ENCODE assay signal across 19 cellular contexts in genomic region chr1:247406014-247406656, GRCh38. TPM values are rescaled to one million over a fixed set of nuclear protein-coding genes. Genes with fewer than 3 reads are reported as not detected.
DNase-seq lines count a peak whose midpoint lies in the region; ATAC-seq lines count a peak whose summit lies in the region.
"Had no signal": no experiment of that assay in that cellular context is flagged by ENCODE, and none has a peak within 500 bp of the region (broad histone marks: within the 10 kb centered on the region; RNA-seq: fewer than 3 reads in every experiment).

No MANE protein-coding gene starts in this region.

- no peak for ATAC-seq in activated T-cell treated with anti-CD3 and anti-CD28 coated beads, Interleukin-2, amount 50 U/mL, for 72 hours (replicated peaks in 1 of 2)
- ATAC-seq in T-helper 17 cell, result no peak
- no peak for ATAC-seq in HG02852 (IDR thresholded peaks at IDR 0.05; ENCODE audit: unreplicated experiment)

- intact Hi-C loops in CD4-positive, alpha-beta memory T cell (cut with micrococcal nuclease), result loop anchor here (2.0 to 5.0 kb wide), 2 partner anchors 15 to 474 kb away; partner anchors contain the start of gene AHCTF1

- H3K36me3 Mint-ChIP-seq in activated T-cell treated with anti-CD3 and anti-CD28 coated beads, Interleukin-2, amount 50 U/mL, for 72 hours (ENCODE audit: insufficient read depth in 2 of 2), result no peaks in the 10 kb centered on the region
- no peaks in the 10 kb centered on the region for H3K36me3 Mint-ChIP-seq in CD4-positive, alpha-beta memory T cell
- H3K36me3 Mint-ChIP-seq in T-helper 17 cell (ENCODE audit: low read depth) (no peaks in the 10 kb centered on the region), immature natural killer cell (no peaks in the 10 kb centered on the region)

- H3K27me3 ChIP-seq in CD4-positive, alpha-beta memory T cell (ENCODE audit: insufficient read depth, low read length), result no peaks in the 10 kb centered on the region
- H3K27me3 ChIP-seq: BLaER1 had no signal

- H3K9me3 ChIP-seq in CD4-positive, alpha-beta memory T cell (ENCODE audit: control insufficient read depth in 1 of 2, low read length in 2 of 2), result no peaks in the 10 kb centered on the region
- no peaks in the 10 kb centered on the region for H3K9me3 ChIP-seq in T-helper 17 cell (ENCODE audit: control insufficient read depth, low read length, poor library complexity, severe bottlenecking)
- H3K9me3 ChIP-seq: BLaER1 had no signal

- H3K4me1 Mint-ChIP-seq in activated T-cell treated with anti-CD3 and anti-CD28 coated beads, Interleukin-2, amount 50 U/mL, for 72 hours (ENCODE audit: low read depth), result peaks cover 37% of the 10 kb centered on the region
- peaks cover 29 to 46% (median 37%) of the 10 kb centered on the region in 4 donors for H3K4me1 Mint-ChIP-seq in CD4-positive, alpha-beta memory T cell
- H3K4me1 Mint-ChIP-seq in T-helper 17 cell, result peaks cover 33% of the 10 kb centered on the region
- peaks cover 34 to 38% of the 10 kb centered on the region in 2 donors for H3K4me1 Mint-ChIP-seq in immature natural killer cell

- H3K27ac ChIP-seq in CD4-positive, alpha-beta memory T cell (ENCODE audit: low read depth, low read length), result peak overlapping the region; percentile 65
- H3K27ac ChIP-seq: RWPE1 had no signal

- H3K4me3 Mint-ChIP-seq in activated T-cell treated with anti-CD3 and anti-CD28 coated beads, Interleukin-2, amount 50 U/mL, for 72 hours, result no peak overlapping the region
- H3K4me3 Mint-ChIP-seq in CD4-positive, alpha-beta memory T cell, result peak overlapping the region in 3 of 8 donors; percentile 35 to 89 (median 82)
- peak overlapping the region; percentile 41 for H3K4me3 Mint-ChIP-seq in T-helper 17 cell
- no peak overlapping the region for H3K4me3 Mint-ChIP-seq in immature natural killer cell

- POLR2A ChIA-PET in CD4-positive, alpha-beta memory T cell (lab: Charles Lee; ENCODE audit: partially characterized antibody), result no interaction called here

- DNase-seq in activated T-cell treated with anti-CD3 and anti-CD28 coated beads, Interleukin-2, amount 50 U/mL, for 72 hours, result no peak
- no peak for DNase-seq in activated T-cell treated with anti-CD3 and anti-CD28 coated beads, Interleukin-2, amount 50 U/mL, for 48 hours
- no peak for DNase-seq in CD4-positive, alpha-beta memory T cell
- DNase-seq in T-helper 17 cell (no peak), immature natural killer cell (no peak), pons (ENCODE audit: low spot score) (no peak), globus pallidus (ENCODE audit: low spot score) (no peak)
- DNase-seq: DMS53, HCEC 1CT, KG1, NCI-H1436, NCI-H2029 treated with DMSO at 0.1 percent for 48 hours, NCI-H748 treated with DMSO at 0.1 percent for 48 hours, PC-3 had no signal

- H3K4me1 ChIP-seq in CD4-positive, alpha-beta memory T cell (ENCODE audit: insufficient read depth, low read length), result peaks cover 45% of the 10 kb centered on the region

- CTCF ChIA-PET in CD4-positive, alpha-beta memory T cell (lab: Charles Lee; ENCODE audit: partially characterized antibody), result interaction anchor here (1.0 to 1.6 kb wide), 2 partner anchors 16 to 17 kb away, joined by 3 to 7 read pairs; no protein-coding TSS in a partner anchor

- H3K27ac Mint-ChIP-seq in activated T-cell treated with anti-CD3 and anti-CD28 coated beads, Interleukin-2, amount 50 U/mL, for 72 hours, result peak overlapping the region; percentile 18
- H3K27ac Mint-ChIP-seq in CD4-positive, alpha-beta memory T cell, result peak overlapping the region; percentile 83 to 98 (median 95)
- H3K27ac Mint-ChIP-seq in T-helper 17 cell (peak overlapping the region; percentile 98), immature natural killer cell (peak overlapping the region in 4 of 6 donors; percentile 3 to 66 (median 49))

- no peaks in the 10 kb centered on the region for H3K36me3 ChIP-seq in CD4-positive, alpha-beta memory T cell (ENCODE audit: insufficient read depth, low read length)
- H3K36me3 ChIP-seq: BLaER1 had no signal

- peaks cover 14% of the 10 kb centered on the region for H3K27me3 Mint-ChIP-seq in activated T-cell treated with anti-CD3 and anti-CD28 coated beads, Interleukin-2, amount 50 U/mL, for 72 hours (ENCODE audit: low read depth)
- H3K27me3 Mint-ChIP-seq in CD4-positive, alpha-beta memory T cell, result peaks cover 0 to under 1% of the 10 kb centered on the region in 2 donors
- H3K27me3 Mint-ChIP-seq in T-helper 17 cell, result peaks cover 5% of the 10 kb centered on the region
- H3K27me3 Mint-ChIP-seq in immature natural killer cell (ENCODE audit: low read depth in 3 of 3), result peaks cover 2 to 4% (median 3%) of the 10 kb centered on the region in 3 donors

- no peaks in the 10 kb centered on the region for H3K9me3 Mint-ChIP-seq in activated T-cell treated with anti-CD3 and anti-CD28 coated beads, Interleukin-2, amount 50 U/mL, for 72 hours
- no peaks in the 10 kb centered on the region for H3K9me3 Mint-ChIP-seq in CD4-positive, alpha-beta memory T cell
- H3K9me3 Mint-ChIP-seq in immature natural killer cell, result no peaks in the 10 kb centered on the region

- no peak overlapping the region for H3K4me3 ChIP-seq in CD4-positive, alpha-beta memory T cell (ENCODE audit: low read length in 2 of 2)
- H3K4me3 ChIP-seq: BLaER1 had no signal

RNA-seq across cellular contexts. Expression of gene NLRP3, which starts 9.8 kb away (rescaled TPM):
- under 1 TPM; 0.38 to 0.63 TPM for total RNA-seq in activated T-cell treated with anti-CD3 and anti-CD28 coated beads, Interleukin-2, amount 50 U/mL, for 72 hours
- total RNA-seq in CD4-positive, alpha-beta memory T cell, result 10 to 100 TPM; 13.8 to 14.6 TPM
- 1 to 10 TPM; 3.4 to 4.5 TPM for polyA plus RNA-seq in CD4-positive, alpha-beta memory T cell
- total RNA-seq in T-helper 17 cell, result 1 to 10 TPM; 9.2 TPM
- polyA plus RNA-seq in immature natural killer cell, result 1 to 10 TPM in 2 of 3 donors, not detected in 1; 1.0 to 1.5 TPM
- total RNA-seq: NCI-H460 had no signal

RNA-seq across cellular contexts. Expression of gene OR2B11, which starts 51.8 kb away (rescaled TPM):
- total RNA-seq in activated T-cell treated with anti-CD3 and anti-CD28 coated beads, Interleukin-2, amount 50 U/mL, for 72 hours, result under 1 TPM in 1 of 2 donors, not detected in 1; 0.07 TPM
- not detected for total RNA-seq in CD4-positive, alpha-beta memory T cell
- polyA plus RNA-seq in CD4-positive, alpha-beta memory T cell, result not detected
- total RNA-seq in T-helper 17 cell, result under 1 TPM in 1 of 2 donors, not detected in 1; 0.05 TPM
- not detected for polyA plus RNA-seq in immature natural killer cell
- total RNA-seq: A172, NCI-H460, PC-3 had no signal

Comparison
In these comparisons a context has a peak if more than half of its experiments do, and no peak if none do; other contexts are left out.
1. H3K27ac Mint-ChIP-seq: peak in every context shown above with its lines; median percentile 98 in T-helper 17 cell; 95 in CD4-positive, alpha-beta memory T cell; 49 in immature natural killer cell; 18 in activated T-cell treated with anti-CD3 and anti-CD28 coated beads, Interleukin-2, amount 50 U/mL, for 72 hours.
2. RNA of gene NLRP3, which starts 9.8 kb away (total RNA-seq): 13.8 to 14.6 TPM in CD4-positive, alpha-beta memory T cell and 9.2 TPM in T-helper 17 cell; 0.38 to 0.63 TPM in activated T-cell treated with anti-CD3 and anti-CD28 coated beads, Interleukin-2, amount 50 U/mL, for 72 hours; every median in the first group is over 4 times any median in the second.